Comparison of ENCODE assay signal across 18 cellular contexts in the genomic region with DNA sequence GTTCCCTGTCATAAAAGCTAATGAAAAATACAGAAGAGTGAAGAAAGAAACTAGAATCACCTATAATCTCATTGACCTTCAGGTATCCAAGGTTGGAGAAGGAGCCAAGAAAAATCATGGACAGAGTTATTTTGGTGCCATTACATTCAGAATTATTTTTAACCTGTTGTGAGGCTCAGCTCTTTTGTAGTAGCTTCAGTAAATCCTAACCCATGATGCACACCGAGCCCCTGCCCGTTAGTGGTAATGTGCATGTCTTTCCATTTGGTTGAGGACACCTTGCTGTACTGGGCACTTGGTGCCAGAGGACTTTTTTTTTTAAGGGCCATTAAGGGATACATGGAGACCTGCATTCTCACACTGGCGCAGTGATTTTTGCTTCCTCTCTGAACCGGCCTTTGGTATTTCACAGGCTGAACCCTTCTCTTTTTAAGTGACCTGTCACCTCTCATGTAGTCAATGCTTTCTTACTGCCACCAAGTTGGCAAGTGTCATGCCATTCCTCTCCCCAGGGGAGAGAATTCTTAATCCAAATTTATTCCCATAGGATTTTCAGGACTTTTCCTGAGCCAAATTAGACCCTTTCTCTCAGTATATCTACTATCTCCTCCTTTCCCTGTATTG.
"Had no signal": no experiment of that assay in that cellular context is flagged by ENCODE, and none has a peak within 500 bp of the region (broad histone marks: within the 10 kb centered on the region; RNA-seq: fewer than 3 reads in every experiment).

No MANE protein-coding gene starts in this region.

- H3K4me3 ChIP-seq: dorsolateral prefrontal cortex, ovary, right lobe of liver, testis, transverse colon had no signal

- H3K27me3 ChIP-seq: dorsolateral prefrontal cortex, ovary, right lobe of liver, testis, transverse colon had no signal

- H3K9me3 ChIP-seq: ovary, right lobe of liver, testis, transverse colon had no signal

- H3K27me3 Mint-ChIP-seq: naive thymus-derived CD8-positive, alpha-beta T cell; stimulated activated naive B cell treated with anti-CD40 and anti-IgM and Interleukin-4, amounts not matched to agents 10 μg/mL and 1 μg/mL and 100 μg/mL, for 72 hours; stimulated activated naive CD8-positive, alpha-beta T cell treated with anti-CD3 and anti-CD28 coated beads, Interleukin-15, amount 100 ng/mL, for 72 hours had no signal

- H3K27ac ChIP-seq: dorsolateral prefrontal cortex, ovary, right lobe of liver, testis, transverse colon had no signal

- H3K36me3 ChIP-seq: ovary, right lobe of liver had no signal

- H3K9me3 Mint-ChIP-seq: immature natural killer cell; naive thymus-derived CD8-positive, alpha-beta T cell; stimulated activated naive B cell treated with anti-CD40 and anti-IgM and Interleukin-4, amounts not matched to agents 10 μg/mL and 1 μg/mL and 100 μg/mL, for 72 hours; stimulated activated naive CD8-positive, alpha-beta T cell treated with anti-CD3 and anti-CD28 coated beads, Interleukin-15, amount 100 ng/mL, for 72 hours had no signal

- H3K4me3 Mint-ChIP-seq: immature natural killer cell; naive thymus-derived CD8-positive, alpha-beta T cell; stimulated activated naive B cell treated with anti-CD40 and anti-IgM and Interleukin-4, amounts not matched to agents 10 μg/mL and 1 μg/mL and 100 μg/mL, for 72 hours; stimulated activated naive CD8-positive, alpha-beta T cell treated with anti-CD3 and anti-CD28 coated beads, Interleukin-15, amount 100 ng/mL, for 72 hours had no signal

- ATAC-seq: esophagus mucosa; left colon; naive thymus-derived CD8-positive, alpha-beta T cell; right lobe of liver; stimulated activated naive B cell treated with anti-CD40 and anti-IgM and Interleukin-4, amounts not matched to agents 10 μg/mL and 1 μg/mL and 100 μg/mL, for 72 hours; stimulated activated naive CD8-positive, alpha-beta T cell treated with anti-CD3 and anti-CD28 coated beads, Interleukin-15, amount 100 ng/mL, for 72 hours had no signal

- DNase-seq: central memory CD4-positive, alpha-beta T cell; cortex of kidney; dorsolateral prefrontal cortex; effector memory CD4-positive, alpha-beta T cell; immature natural killer cell; kidney; left colon; mammary epithelial cell; naive thymus-derived CD8-positive, alpha-beta T cell; ovary; right lobe of liver; stimulated activated CD4-positive, alpha-beta T cell treated with anti-CD3 and anti-CD28 coated beads, Interleukin-2, amount 100 ng/mL, for 24 hours; stimulated activated CD4-positive, alpha-beta T cell treated with anti-CD3 and anti-CD28 coated beads, Interleukin-4, amount 100 ng/mL, for 4 hours; stimulated activated naive B cell treated with anti-CD40 and anti-IgM and Interleukin-4, amounts not matched to agents 10 μg/mL and 1 μg/mL and 100 μg/mL, for 72 hours; stimulated activated naive CD8-positive, alpha-beta T cell treated with anti-CD3 and anti-CD28 coated beads, Interleukin-15, amount 100 ng/mL, for 72 hours; testis; transverse colon had no signal

- H3K27ac Mint-ChIP-seq: stimulated activated naive B cell treated with anti-CD40 and anti-IgM and Interleukin-4, amounts not matched to agents 10 μg/mL and 1 μg/mL and 100 μg/mL, for 72 hours; stimulated activated naive CD8-positive, alpha-beta T cell treated with anti-CD3 and anti-CD28 coated beads, Interleukin-15, amount 100 ng/mL, for 72 hours had no signal

- H3K4me1 ChIP-seq: right lobe of liver, testis, transverse colon had no signal
